ENCODE assay signal across 8 cellular contexts in genomic region chr6:156977527-156978291, GRCh38.
A peak's percentile ranks its signal among the peaks of the same experiment; 100 is the strongest.
DNase-seq lines count a peak whose midpoint lies in the region; ATAC-seq and TF ChIP-seq lines count a peak whose summit lies in the region.

No MANE protein-coding gene starts in this region.

- H3K9me3 Mint-ChIP-seq in stimulated activated effector memory CD8-positive, alpha-beta T cell treated with anti-CD3 and anti-CD28 coated beads, Interleukin-12 subunit alpha, Interleukin-12 subunit beta, amount 100 ng/mL, for 72 hours = no peaks in the 10 kb centered on the region

- ATAC-seq in stimulated activated effector memory CD8-positive, alpha-beta T cell treated with anti-CD3 and anti-CD28 coated beads, Interleukin-12 subunit alpha, Interleukin-12 subunit beta, amount 100 ng/mL, for 72 hours = no peak

- H3K4me1 ChIP-seq in spleen = peaks cover 7 to 100% (median 87%) of the 10 kb centered on the region in 6 donors
- H3K4me1 ChIP-seq in colonic mucosa = no peaks in the 10 kb centered on the region

- no peaks in the 10 kb centered on the region for H3K36me3 ChIP-seq in spleen
- H3K36me3 ChIP-seq in WERI-Rb-1 = no peaks in the 10 kb centered on the region
- no peaks in the 10 kb centered on the region for H3K36me3 ChIP-seq in colonic mucosa

- no peak for TF ChIP-seq POLR2A in spleen (IDR thresholded peaks at IDR 0.05)

- intact Hi-C loops in spleen (cut with DNase I; ENCODE audit: low total_unique reads) (no loop called here), colonic mucosa (cut with DNase I) (no loop called here)

- no peak overlapping the region for H3K4me3 ChIP-seq in fibroblast of pulmonary artery (replicated peaks; ENCODE audit: low read depth, low read length)
- H3K4me3 ChIP-seq in spleen = no peak overlapping the region
- H3K4me3 ChIP-seq in WERI-Rb-1 (ENCODE audit: low read depth, low read length) = no peak overlapping the region
- no peak overlapping the region for H3K4me3 ChIP-seq in colonic mucosa

- H3K27ac ChIP-seq in spleen (no peak overlapping the region), WERI-Rb-1 (no peak overlapping the region), colonic mucosa (no peak overlapping the region)

- peaks cover 82% of the 10 kb centered on the region for H3K4me1 Mint-ChIP-seq in stimulated activated effector memory CD8-positive, alpha-beta T cell treated with anti-CD3 and anti-CD28 coated beads, Interleukin-12 subunit alpha, Interleukin-12 subunit beta, amount 100 ng/mL, for 72 hours

- H3K4me3 Mint-ChIP-seq in stimulated activated effector memory CD8-positive, alpha-beta T cell treated with anti-CD3 and anti-CD28 coated beads, Interleukin-12 subunit alpha, Interleukin-12 subunit beta, amount 100 ng/mL, for 72 hours = peak overlapping the region; percentile 67

- no peaks in the 10 kb centered on the region for H3K36me3 Mint-ChIP-seq in stimulated activated effector memory CD8-positive, alpha-beta T cell treated with anti-CD3 and anti-CD28 coated beads, Interleukin-12 subunit alpha, Interleukin-12 subunit beta, amount 100 ng/mL, for 72 hours

- TF ChIP-seq CTCF in fibroblast of pulmonary artery (IDR thresholded peaks at IDR 0.05; ENCODE audit: low read length, missing control alignments) (no peak), spleen (IDR thresholded peaks at IDR 0.05 in 8 of 11, conservative IDR thresholded peaks at IDR 0.05 in 3 of 11) (no peak), WERI-Rb-1 (IDR thresholded peaks at IDR 0.05; ENCODE audit: low read depth, low read length) (no peak), colonic mucosa (IDR thresholded peaks at IDR 0.05) (no peak)

- WGBS in spleen, 5 donors = 58 to 82% (median 65%) methylated on average over 7 to 8 of the region's 8 CpGs

- H3K27me3 ChIP-seq in spleen (replicated peaks in 1 of 7) (no peaks in the 10 kb centered on the region), WERI-Rb-1 (ENCODE audit: insufficient read depth, low read depth, severe bottlenecking) (no peaks in the 10 kb centered on the region), colonic mucosa (no peaks in the 10 kb centered on the region)

- peak overlapping the region; percentile 16 for H3K27ac Mint-ChIP-seq in stimulated activated effector memory CD8-positive, alpha-beta T cell treated with anti-CD3 and anti-CD28 coated beads, Interleukin-12 subunit alpha, Interleukin-12 subunit beta, amount 100 ng/mL, for 72 hours

- DNase-seq in NCI-H82 (lab: John Stamatoyannopoulos, UW) (peak; percentile 64), NCI-H82 treated with DMSO at 0.1 percent for 48 hours (lab: John Stamatoyannopoulos, UW; ENCODE audit: unreplicated experiment) (no peak), NCI-H748 treated with DMSO at 0.1 percent for 48 hours (lab: John Stamatoyannopoulos, UW) (peak; percentile 22), fibroblast of pulmonary artery (ENCODE audit: low read depth) (peak; percentile 44), spleen (no peak), WERI-Rb-1 (no peak), colonic mucosa (no peak)
- DNase-seq in stimulated activated effector memory CD8-positive, alpha-beta T cell treated with anti-CD3 and anti-CD28 coated beads, Interleukin-12 subunit alpha, Interleukin-12 subunit beta, amount 100 ng/mL, for 72 hours (ENCODE audit: low spot score in 2 of 2) = no peak

- H3K9me3 ChIP-seq in spleen = no peaks in the 10 kb centered on the region
- H3K9me3 ChIP-seq in WERI-Rb-1 (ENCODE audit: severe bottlenecking) = no peaks in the 10 kb centered on the region
- no peaks in the 10 kb centered on the region for H3K9me3 ChIP-seq in colonic mucosa

- H3K9ac ChIP-seq in colonic mucosa (ENCODE audit: low read depth in 2 of 2, low read length in 2 of 2) = no peak overlapping the region

Comparison
In these comparisons a context has a peak if more than half of its experiments do, and no peak if none do; other contexts are left out.
1. DNase-seq: peak in NCI-H82 (single experiment), NCI-H748 treated with DMSO at 0.1 percent for 48 hours (single experiment) and fibroblast of pulmonary artery (single experiment); none in NCI-H82 treated with DMSO at 0.1 percent for 48 hours (single experiment), stimulated activated effector memory CD8-positive, alpha-beta T cell treated with anti-CD3 and anti-CD28 coated beads, Interleukin-12 subunit alpha, Interleukin-12 subunit beta, amount 100 ng/mL, for 72 hours (0 of 2), spleen (single experiment), WERI-Rb-1 (single experiment) and colonic mucosa (single experiment).